In the genomic region with DNA sequence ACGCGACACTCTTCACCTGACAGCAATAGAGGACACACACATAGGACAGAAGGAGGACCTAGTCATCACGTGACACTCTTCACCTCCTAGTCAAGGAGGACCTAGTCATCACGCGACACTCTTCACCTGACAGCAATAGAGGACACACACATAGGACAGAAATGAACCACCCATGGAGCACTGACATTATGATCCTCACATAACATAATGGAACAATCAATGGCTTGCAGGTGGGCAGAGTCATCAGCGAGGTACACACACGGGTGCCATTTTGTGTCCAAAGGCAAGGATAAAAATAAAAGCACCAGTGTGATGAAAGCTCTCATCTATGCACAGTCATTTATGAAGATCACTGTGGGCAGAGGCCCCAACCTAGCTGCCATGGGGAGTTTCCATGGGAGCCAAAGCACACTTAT, we compare ENCODE assay signal across 18 cellular contexts.
DNase-seq lines count a peak whose midpoint lies in the region; ATAC-seq and TF ChIP-seq lines count a peak whose summit lies in the region.
"Had no signal": no experiment of that assay in that cellular context is flagged by ENCODE, and none has a peak within 500 bp of the region (broad histone marks: within the 10 kb centered on the region; RNA-seq: fewer than 3 reads in every experiment).

No MANE protein-coding gene starts in this region.

- no peak for TF ChIP-seq CTCF in GM06990 (IDR thresholded peaks at IDR 0.05; ENCODE audit: insufficient read depth, low read length, poor library complexity, severe bottlenecking)

- peak; percentile 38 for ATAC-seq in GM18868 (IDR thresholded peaks at IDR 0.05; ENCODE audit: unreplicated experiment)
- no peak for ATAC-seq in GM18858 (IDR thresholded peaks at IDR 0.05; ENCODE audit: unreplicated experiment)
- ATAC-seq in GM21717 (IDR thresholded peaks at IDR 0.05; ENCODE audit: unreplicated experiment) = no peak
- ATAC-seq: sciatic nerve, T-helper 17 cell had no signal

- H3K4me3 ChIP-seq in GM06990 (replicated peaks; ENCODE audit: low read depth, low read length) = no peak overlapping the region
- H3K4me3 ChIP-seq: BLaER1 had no signal

- no peaks in the 10 kb centered on the region; the same call in 1 of the 2 replicates for H3K36me3 ChIP-seq in GM06990 (ENCODE audit: control insufficient read depth, insufficient read depth, low read length)

- H3K27me3 ChIP-seq in GM06990 (replicated peaks; ENCODE audit: control insufficient read depth, insufficient read depth, low read length) = no peaks in the 10 kb centered on the region
- H3K27me3 ChIP-seq: BLaER1 had no signal

- DNase-seq in GM06990 (ENCODE audit: extremely low read depth, insufficient read length) (peak; percentile 56), NCI-H345 (lab: John Stamatoyannopoulos, UW) (peak; percentile 96), islet precursor cell (peak; percentile 37), cerebellum (ENCODE audit: low spot score) (no peak)
- DNase-seq: activated CD4-positive, CD25-positive, alpha-beta regulatory T cell treated with anti-CD3 and anti-CD28 coated beads, Interleukin-2, amount 50 U/mL, for 72 hours; aorta; erythroblast; Kasumi-1; NCI-H1436 treated with DMSO at 0.1 percent for 48 hours; NCI-H774; nucleus accumbens; stimulated activated CD4-positive, alpha-beta T cell treated with anti-CD3 and anti-CD28 coated beads, Interleukin-4, amount 100 ng/mL, for 24 hours; T-helper 17 cell had no signal
